Comparison of ENCODE assay signal across 21 cellular contexts in the genomic region with DNA sequence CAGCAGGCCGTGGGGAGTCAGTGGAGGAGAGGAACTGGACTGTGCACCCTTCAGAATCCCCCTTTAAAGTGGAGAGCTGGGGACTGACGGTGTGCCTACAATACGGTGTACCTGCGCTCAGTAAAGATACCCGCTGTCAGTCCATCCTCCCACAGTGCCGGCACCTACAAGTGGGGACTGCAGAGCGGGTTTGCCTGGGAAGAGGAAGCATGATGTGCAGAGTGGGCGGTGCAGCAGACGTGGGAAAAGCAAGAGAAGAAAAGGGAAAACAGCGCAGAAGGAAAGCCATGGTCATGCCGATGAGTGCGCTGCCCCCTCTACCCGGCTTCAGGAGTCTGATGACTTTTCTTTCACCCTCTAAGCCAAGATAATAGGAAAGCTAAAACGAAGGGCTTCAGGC.
"Had no signal": no experiment of that assay in that cellular context is flagged by ENCODE, and none has a peak within 500 bp of the region (broad histone marks: within the 10 kb centered on the region; RNA-seq: fewer than 3 reads in every experiment).

No MANE protein-coding gene starts in this region.

- H3K4me3 ChIP-seq: SJSA1, SK-N-MC had no signal

- DNase-seq: KBM-7, MV-4-11, NCI-H1048, NCI-H1105, NCI-H1417, NCI-H1436 treated with DMSO at 0.1 percent for 48 hours, NCI-H1694, NCI-H1930, NCI-H2081, NCI-H2107, NCI-H2227 treated with DMSO at 0.1 percent for 48 hours, NCI-H524, NCI-H526 treated with DMSO at 0.1 percent for 48 hours, NCI-H774, Right ventricle myocardium superior, SIG-M5, SW 1271 had no signal

- H3K36me3 ChIP-seq: SJSA1 had no signal

- H3K27me3 ChIP-seq: SJSA1 had no signal

- H3K27ac ChIP-seq: RWPE1, SJSA1, SK-N-MC had no signal

- H3K9me3 ChIP-seq: SJSA1 had no signal

- ATAC-seq: Panc1 had no signal
